1 cellular context compared by ENCODE assay signal in genomic region chr3:176068750-176069149, GRCh38.
TF ChIP-seq lines count a peak whose summit lies in the region.

No MANE protein-coding gene starts in this region.

TF ChIP-seq in GM23338, 12 proteins besides CTCF, POLR2A, EP300 and RAD21 (continued from another document):
- no peak for TF ChIP-seq ZNF462 (CRISPR knock-in tag; IDR thresholded peaks at IDR 0.05)
- TF ChIP-seq ETS1 (IDR thresholded peaks at IDR 0.05): no peak
- no peak for TF ChIP-seq EZH2phosphoT487 (IDR thresholded peaks at IDR 0.05; ENCODE audit: unreplicated experiment)
- no peak for TF ChIP-seq CREB1 (CRISPR knock-in tag; IDR thresholded peaks at IDR 0.05; ENCODE audit: low read depth)
- TF ChIP-seq POLR2AphosphoS5 (IDR thresholded peaks at IDR 0.05; ENCODE audit: low read depth): no peak
- no peak for TF ChIP-seq ZNF331 (CRISPR knock-in tag; IDR thresholded peaks at IDR 0.05; ENCODE audit: low read depth)
- no peak for TF ChIP-seq NANOG (IDR thresholded peaks at IDR 0.05; ENCODE audit: borderline replicate concordance)
- no peak for TF ChIP-seq JUNB (IDR thresholded peaks at IDR 0.05; ENCODE audit: unreplicated experiment)
- no peak for TF ChIP-seq REST (IDR thresholded peaks at IDR 0.05; ENCODE audit: unreplicated experiment)
- TF ChIP-seq STAT1 (IDR thresholded peaks at IDR 0.05; ENCODE audit: unreplicated experiment): no peak
- no peak for TF ChIP-seq EZH2 (IDR thresholded peaks at IDR 0.05; ENCODE audit: low read depth, unreplicated experiment)
